ENCODE assay signal across 20 cellular contexts in genomic region chrX:94676285-94676684, GRCh38.
"Had no signal": no experiment of that assay in that cellular context is flagged by ENCODE, and none has a peak within 500 bp of the region (broad histone marks: within the 10 kb centered on the region; RNA-seq: fewer than 3 reads in every experiment).

No MANE protein-coding gene starts in this region.

- H3K27ac ChIP-seq: esophagus muscularis mucosa, heart right ventricle, parathyroid adenoma, stomach had no signal

- H3K9ac ChIP-seq: parathyroid adenoma had no signal

- H3K4me1 ChIP-seq: esophagus muscularis mucosa, heart right ventricle, parathyroid adenoma, stomach had no signal

- H3K4me3 ChIP-seq: esophagus muscularis mucosa, heart right ventricle, smooth muscle cell, stomach had no signal

- DNase-seq: activated CD4-positive, alpha-beta T cell treated with anti-CD3 and anti-CD28 coated beads for 48 hours; activated CD4-positive, CD25-positive, alpha-beta regulatory T cell; activated CD8-positive, alpha-beta T cell treated with anti-CD3 and anti-CD28 coated beads for 36 hours; activated naive CD4-positive, alpha-beta T cell; activated naive CD8-positive, alpha-beta T cell treated with anti-CD3 and anti-CD28 coated beads for 36 hours; activated T-cell treated with anti-CD3 and anti-CD28 coated beads, Interleukin-2, amount 50 U/mL, for 1 hour; amniotic stem cell; effector CD8-positive, alpha-beta T cell; heart right ventricle; immature natural killer cell; kidney glomerular epithelial cell; left ventricle myocardium superior; stimulated activated CD4-positive, alpha-beta T cell treated with anti-CD3 and anti-CD28 coated beads, Interleukin-4, amount 100 ng/mL, for 1 hour; stomach; T-helper 2 cell; trophoblast cell had no signal

- FAIRE-seq: endothelial cell of umbilical vein had no signal

- H3K9me3 ChIP-seq: esophagus muscularis mucosa, heart right ventricle, stomach had no signal

- H3K27me3 ChIP-seq: esophagus muscularis mucosa, stomach had no signal

- H3K36me3 ChIP-seq: esophagus muscularis mucosa, heart right ventricle, stomach had no signal
